In the genomic region with DNA sequence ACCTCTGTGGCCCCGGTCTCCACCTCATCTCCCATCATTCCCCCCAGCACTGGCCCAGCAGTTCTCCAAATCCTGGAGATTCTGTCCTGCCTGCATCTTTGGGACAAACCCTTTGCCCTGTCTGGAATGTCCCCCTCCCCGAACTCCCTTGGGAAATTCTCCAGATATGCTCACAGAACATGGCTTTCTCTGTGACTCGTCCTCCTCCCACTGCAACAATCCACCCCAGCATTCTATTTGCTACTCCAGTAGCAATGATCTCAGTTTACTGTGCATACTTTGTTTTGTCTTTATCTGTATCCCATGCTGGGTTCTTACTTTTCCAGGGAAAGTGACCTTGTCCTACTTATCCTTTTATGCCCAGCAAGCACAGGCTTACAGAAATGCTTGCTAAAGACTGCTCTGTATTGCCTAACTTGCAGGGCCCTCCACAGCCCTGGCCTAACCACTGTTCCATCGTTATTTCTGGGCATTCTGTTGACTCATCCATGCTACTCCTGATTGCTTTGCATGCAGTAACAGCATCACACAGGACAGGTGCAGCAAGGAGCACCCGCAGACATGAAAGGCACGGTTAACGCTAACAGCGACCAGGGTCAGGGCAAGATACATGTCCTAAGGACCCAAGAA, we compare ENCODE assay signal across 25 cellular contexts. TPM values are rescaled to one million over a fixed set of nuclear protein-coding genes. Genes with fewer than 3 reads are reported as not detected.
"Had no signal": no experiment of that assay in that cellular context is flagged by ENCODE, and none has a peak within 500 bp of the region (broad histone marks: within the 10 kb centered on the region; RNA-seq: fewer than 3 reads in every experiment).

No MANE protein-coding gene starts in this region.

- H3K36me3 Mint-ChIP-seq: activated naive CD8-positive, alpha-beta T cell treated with anti-CD3 and anti-CD28 coated beads for 36 hours; immature natural killer cell; T-cell; WTC11 had no signal

- H3K4me1 Mint-ChIP-seq: activated naive CD8-positive, alpha-beta T cell treated with anti-CD3 and anti-CD28 coated beads for 36 hours; activated T-helper 17 cell treated with anti-CD3 and anti-CD28 coated beads, Interleukin-2, amount 50 U/mL, for 72 hours; immature natural killer cell; nephron; WTC11 had no signal

- H3K4me3 Mint-ChIP-seq: activated CD8-positive, alpha-beta T cell treated with anti-CD3 and anti-CD28 coated beads for 36 hours; activated naive CD8-positive, alpha-beta T cell treated with anti-CD3 and anti-CD28 coated beads for 36 hours; activated T-helper 17 cell treated with anti-CD3 and anti-CD28 coated beads, Interleukin-2, amount 50 U/mL, for 72 hours; immature natural killer cell; nephron; T-cell; WTC11 had no signal

- H3K36me3 ChIP-seq: brain microvascular endothelial cell, colonic mucosa, heart right ventricle, lower lobe of right lung, tibial nerve had no signal

- DNase-seq: activated CD4-positive, alpha-beta T cell treated with anti-CD3 and anti-CD28 coated beads for 48 hours; activated CD8-positive, alpha-beta T cell treated with anti-CD3 and anti-CD28 coated beads for 36 hours; activated naive CD4-positive, alpha-beta T cell; activated naive CD8-positive, alpha-beta T cell treated with anti-CD3 and anti-CD28 coated beads for 36 hours; activated T-cell treated with anti-CD3 and anti-CD28 coated beads, Interleukin-2, amount 50 U/mL, for 1 hour; anterior cingulate cortex; brain microvascular endothelial cell; central memory CD4-positive, alpha-beta T cell; colonic mucosa; heart right ventricle; immature natural killer cell; left cardiac atrium; lower lobe of right lung; retina; stimulated activated CD4-positive, alpha-beta T cell treated with anti-CD3 and anti-CD28 coated beads, Interleukin-12 subunit alpha, Interleukin-12 subunit beta, amount 100 ng/mL, for 4 hours; stimulated activated CD4-positive, alpha-beta T cell treated with anti-CD3 and anti-CD28 coated beads, Interleukin-1b, Interleukin-23, amount 100 ng/mL, for 48 hours; stimulated activated naive CD4-positive, alpha-beta T cell treated with Interleukin-2 at 50 U/mL for 16 hours; substantia nigra; T-cell had no signal

- H3K9me3 ChIP-seq: colonic mucosa, heart right ventricle, lower lobe of right lung, tibial nerve had no signal

- H3K4me3 ChIP-seq: colonic mucosa, heart right ventricle, lower lobe of right lung, tibial nerve had no signal

- H3K27me3 ChIP-seq: brain microvascular endothelial cell, colonic mucosa, tibial nerve had no signal

- H3K27ac ChIP-seq: brain microvascular endothelial cell, colonic mucosa, heart right ventricle, lower lobe of right lung, tibial nerve had no signal

- H3K9me3 Mint-ChIP-seq: activated CD8-positive, alpha-beta T cell treated with anti-CD3 and anti-CD28 coated beads for 36 hours; activated naive CD8-positive, alpha-beta T cell treated with anti-CD3 and anti-CD28 coated beads for 36 hours; activated T-helper 17 cell treated with anti-CD3 and anti-CD28 coated beads, Interleukin-2, amount 50 U/mL, for 72 hours; immature natural killer cell; T-cell; WTC11 had no signal

- H3K27ac Mint-ChIP-seq: activated CD8-positive, alpha-beta T cell treated with anti-CD3 and anti-CD28 coated beads for 36 hours; activated naive CD8-positive, alpha-beta T cell treated with anti-CD3 and anti-CD28 coated beads for 36 hours; activated T-helper 17 cell treated with anti-CD3 and anti-CD28 coated beads, Interleukin-2, amount 50 U/mL, for 72 hours; immature natural killer cell; nephron; T-cell; WTC11 had no signal

- H3K4me1 ChIP-seq: colonic mucosa, heart right ventricle, lower lobe of right lung, tibial nerve had no signal

RNA-seq across cellular contexts. Expression of gene PNMA6F, which starts 13.9 kb away (rescaled TPM):
- total RNA-seq: activated CD8-positive, alpha-beta T cell treated with anti-CD3 and anti-CD28 coated beads for 36 hours; activated naive CD8-positive, alpha-beta T cell treated with anti-CD3 and anti-CD28 coated beads for 36 hours; activated T-helper 17 cell treated with anti-CD3 and anti-CD28 coated beads, Interleukin-2, amount 50 U/mL, for 72 hours; colonic mucosa; epithelial cell of proximal tubule; heart right ventricle; left cardiac atrium; lower lobe of right lung; mesenteric fat pad; T-cell had no signal
